8 cellular contexts compared by ENCODE assay signal in genomic region chr15:20251214-20252005, GRCh38.
DNase-seq lines count a peak whose midpoint lies in the region; ATAC-seq, FAIRE-seq and TF ChIP-seq lines count a peak whose summit lies in the region.
"Not testable (repeated sequence)": the region's sequence is repeated elsewhere in the genome, so short reads cannot be mapped to it uniquely, and the experiment has no call there.

No MANE protein-coding gene starts in this region.

- not testable (repeated sequence) for H3K36me3 Mint-ChIP-seq in chondrocyte (ENCODE audit: low read depth); natural killer cell treated with Interleukin-12 subunit alpha and Interleukin-12 subunit beta and Interleukin-15 and Interleukin-18, amount 100 ng/mL, for 72 hours

- TF ChIP-seq POLR2A in upper lobe of left lung (IDR thresholded peaks at IDR 0.05): not testable (repeated sequence)

- CTCF ChIA-PET in HEK293 (lab: Yijun Ruan, JAX); SK-N-SH (lab: Yijun Ruan, JAX): not testable (repeated sequence)

- not testable (repeated sequence) for H3K4me3 ChIP-seq in BLaER1 treated with 17β-estradiol and CSF1 and Interleukin-3, amounts not matched to agents 10 nM and 100 nM; HEK293 (ENCODE audit: low read depth, low read length); SK-N-SH (ENCODE audit: low read depth in 2 of 2, low read length in 1 of 2); kidney (ENCODE audit: low read length in 2 of 2); upper lobe of left lung

- H3K27me3 Mint-ChIP-seq in chondrocyte (ENCODE audit: low read depth); natural killer cell treated with Interleukin-12 subunit alpha and Interleukin-12 subunit beta and Interleukin-15 and Interleukin-18, amount 100 ng/mL, for 72 hours: not testable (repeated sequence)

- not testable (repeated sequence) for H3K4me3 Mint-ChIP-seq in chondrocyte (ENCODE audit: unreplicated experiment); natural killer cell treated with Interleukin-12 subunit alpha and Interleukin-12 subunit beta and Interleukin-15 and Interleukin-18, amount 100 ng/mL, for 72 hours

- H4K20me1 ChIP-seq in BLaER1 treated with 17β-estradiol and CSF1 and Interleukin-3, amounts not matched to agents 10 nM and 100 nM; SK-N-SH (ENCODE audit: insufficient read depth): not testable (repeated sequence)

- not testable (repeated sequence) for H3F3A ChIP-seq in SK-N-SH (replicated peaks; ENCODE audit: insufficient read depth)

- not testable (repeated sequence) for H3K27me3 ChIP-seq in BLaER1 treated with 17β-estradiol and CSF1 and Interleukin-3, amounts not matched to agents 10 nM and 100 nM; SK-N-SH (ENCODE audit: insufficient read depth); upper lobe of left lung

- not testable (repeated sequence) for TF ChIP-seq RAD21 in SK-N-SH (IDR thresholded peaks at IDR 0.05; ENCODE audit: low read length)

- FAIRE-seq in kidney (lab: Jason Lieb, UNC): not testable (repeated sequence)

- H3K9me3 Mint-ChIP-seq in chondrocyte (ENCODE audit: low read depth): peaks cover 42% of the 10 kb centered on the region
- H3K9me3 Mint-ChIP-seq in natural killer cell treated with Interleukin-12 subunit alpha and Interleukin-12 subunit beta and Interleukin-15 and Interleukin-18, amount 100 ng/mL, for 72 hours: not testable (repeated sequence)

- not testable (repeated sequence) for H3K27ac Mint-ChIP-seq in chondrocyte (ENCODE audit: unreplicated experiment); natural killer cell treated with Interleukin-12 subunit alpha and Interleukin-12 subunit beta and Interleukin-15 and Interleukin-18, amount 100 ng/mL, for 72 hours

- H3K9me3 ChIP-seq in BLaER1 treated with 17β-estradiol and CSF1 and Interleukin-3, amounts not matched to agents 10 nM and 100 nM (replicated peaks in 1 of 11); HEK293 (ENCODE audit: control insufficient read depth, insufficient read depth, low read depth, low read length); SK-N-SH; kidney (ENCODE audit: control insufficient read depth in 1 of 2, low read length in 2 of 2); upper lobe of left lung: not testable (repeated sequence)

- peaks cover 0 to 34% (median 27%) of the 10 kb centered on the region in 10 experiments; a peak in 15 of 20 replicates for H3K4me1 ChIP-seq in BLaER1 treated with 17β-estradiol and CSF1 and Interleukin-3, amounts not matched to agents 10 nM and 100 nM
- H3K4me1 ChIP-seq in HEK293 (ENCODE audit: control insufficient read depth, insufficient read depth, low read length); SK-N-SH (ENCODE audit: control insufficient read depth in 1 of 2, insufficient read depth in 2 of 2, low read depth in 1 of 2, low read length in 1 of 2); kidney (ENCODE audit: control insufficient read depth in 1 of 2, insufficient read depth in 1 of 2, low read depth in 1 of 2, low read length in 2 of 2); upper lobe of left lung: not testable (repeated sequence)

- not testable (repeated sequence) for H3K79me2 ChIP-seq in SK-N-SH (ENCODE audit: insufficient read depth)

- peak; percentile 27 for DNase-seq in SK-N-SH
- peak; percentile 95 for DNase-seq in chondrocyte (ENCODE audit: low spot score)
- not testable (repeated sequence) for DNase-seq in Right ventricle myocardium inferior (ENCODE audit: missing footprints)
- peak; percentile 91 for DNase-seq in kidney
- peak; percentile 55 for DNase-seq in natural killer cell treated with Interleukin-12 subunit alpha and Interleukin-12 subunit beta and Interleukin-15 and Interleukin-18, amount 100 ng/mL, for 72 hours (ENCODE audit: low spot score)
- DNase-seq in upper lobe of left lung: peak in 1 of 2 donors; percentile 55

- not testable (repeated sequence) for TF ChIP-seq EP300 in SK-N-SH (IDR thresholded peaks at IDR 0.05; ENCODE audit: borderline replicate concordance in 1 of 2, low read depth in 1 of 2, low read length in 1 of 2); upper lobe of left lung (IDR thresholded peaks at IDR 0.05)

- POLR2A ChIA-PET in HEK293 (lab: Yijun Ruan, JAX); SK-N-SH (lab: Yijun Ruan, JAX): not testable (repeated sequence)

- H2AFZ ChIP-seq in SK-N-SH (ENCODE audit: low read depth): not testable (repeated sequence)

- H3K9me2 ChIP-seq in SK-N-SH: not testable (repeated sequence)

- peak overlapping the region in 7 of 11 experiments; percentile 6 to 41 (median 20); a peak in 8 of 22 replicates for H3K4me2 ChIP-seq in BLaER1 treated with 17β-estradiol and CSF1 and Interleukin-3, amounts not matched to agents 10 nM and 100 nM
- H3K4me2 ChIP-seq in SK-N-SH: not testable (repeated sequence)

- not testable (repeated sequence) for H3K27ac ChIP-seq in BLaER1 treated with 17β-estradiol and CSF1 and Interleukin-3, amounts not matched to agents 10 nM and 100 nM; HEK293 (ENCODE audit: extremely low read depth, low read depth, low read length); SK-N-SH (ENCODE audit: low read depth in 2 of 2, low read length in 1 of 2); kidney (ENCODE audit: low read depth in 2 of 2, low read length in 2 of 2); upper lobe of left lung

- 8% methylated on average over 13 of the region's 13 CpGs for WGBS in SK-N-SH (ENCODE audit: low lambda C conversion rate)
- WGBS in upper lobe of left lung, 2 donors: 80% methylated on average over 13 of the region's 13 CpGs; no CpG with 5 or more reads in 1 of the 2 donors

- ATAC-seq in Right ventricle myocardium inferior: peak; percentile 16
- not testable (repeated sequence) for ATAC-seq in natural killer cell treated with Interleukin-12 subunit alpha and Interleukin-12 subunit beta and Interleukin-15 and Interleukin-18, amount 100 ng/mL, for 72 hours
- peak; percentile 0 to 1 for ATAC-seq in upper lobe of left lung (ENCODE audit: low FRiP score in 2 of 2)

- H3K9ac ChIP-seq in BLaER1 treated with 17β-estradiol and CSF1 and Interleukin-3, amounts not matched to agents 10 nM and 100 nM; SK-N-SH; kidney (ENCODE audit: low read length in 2 of 2): not testable (repeated sequence)

- TF ChIP-seq CTCF in HEK293 (tag by site-specific recombination; IDR thresholded peaks at IDR 0.05); SK-N-SH (IDR thresholded peaks at IDR 0.05); chondrocyte (IDR thresholded peaks at IDR 0.05); kidney (IDR thresholded peaks at IDR 0.05; ENCODE audit: borderline replicate concordance, extremely low read depth, insufficient read depth); upper lobe of left lung (IDR thresholded peaks at IDR 0.05): not testable (repeated sequence)

- not testable (repeated sequence) for H3K36me3 ChIP-seq in BLaER1 treated with 17β-estradiol and CSF1 and Interleukin-3, amounts not matched to agents 10 nM and 100 nM; HEK293 (ENCODE audit: control insufficient read depth in 2 of 2, insufficient read depth in 1 of 2, low read length in 2 of 2); SK-N-SH (replicated peaks in 1 of 2; ENCODE audit: control insufficient read depth in 1 of 2, insufficient read depth in 2 of 2, low read length in 1 of 2); kidney (ENCODE audit: control insufficient read depth in 1 of 2, insufficient read depth in 2 of 2, low read length in 2 of 2); upper lobe of left lung

- intact Hi-C loops in Right ventricle myocardium inferior (cut with DNase I); kidney (cut with DNase I): not testable (repeated sequence)

- not testable (repeated sequence) for H3K4me1 Mint-ChIP-seq in chondrocyte (ENCODE audit: low read depth); natural killer cell treated with Interleukin-12 subunit alpha and Interleukin-12 subunit beta and Interleukin-15 and Interleukin-18, amount 100 ng/mL, for 72 hours (ENCODE audit: low read depth in 2 of 2)

TF ChIP-seq in HEK293, 187 proteins besides CTCF, POLR2A, EP300 and RAD21:
- 0 out of 2 replicates have a peak, but pooled peaks have one; percentile 15 for TF ChIP-seq EGR2 (tag by site-specific recombination; IDR thresholded peaks at IDR 0.05; ENCODE audit: low read depth)
